ENCODE assay signal across 1 cellular context in genomic region chr12:111753144-111753881, GRCh38.
A peak's percentile ranks its signal among the peaks of the same experiment; 100 is the strongest.
TF ChIP-seq lines count a peak whose summit lies in the region.

No MANE protein-coding gene starts in this region.

TF ChIP-seq in HepG2, 621 proteins besides CTCF, POLR2A, EP300 and RAD21 (continued from another document and continues in another):
- no peak for TF ChIP-seq RERE (CRISPR knock-in tag; IDR thresholded peaks at IDR 0.05; ENCODE audit: low read depth)
- no peak for TF ChIP-seq ZGPAT (CRISPR knock-in tag; IDR thresholded peaks at IDR 0.05)
- TF ChIP-seq RAD51 (IDR thresholded peaks at IDR 0.05; ENCODE audit: borderline replicate concordance) = no peak
- TF ChIP-seq TEAD2 (CRISPR knock-in tag; IDR thresholded peaks at IDR 0.05) = no peak
- no peak for TF ChIP-seq ZNF709 (CRISPR knock-in tag; IDR thresholded peaks at IDR 0.05)
- TF ChIP-seq ZNF614 (CRISPR knock-in tag; IDR thresholded peaks at IDR 0.05; ENCODE audit: borderline replicate concordance) = peak; percentile 35; the same call in 1 of the 2 replicates
- TF ChIP-seq ZBTB7B (CRISPR knock-in tag; IDR thresholded peaks at IDR 0.05) = no peak
- no peak for TF ChIP-seq MLLT10 (CRISPR knock-in tag; IDR thresholded peaks at IDR 0.05)
- no peak for TF ChIP-seq KLF6 (CRISPR knock-in tag; IDR thresholded peaks at IDR 0.05)
- no peak for TF ChIP-seq ZNF891 (CRISPR knock-in tag; IDR thresholded peaks at IDR 0.05)
- no peak for TF ChIP-seq ZNF235 (CRISPR knock-in tag; IDR thresholded peaks at IDR 0.05; ENCODE audit: borderline replicate concordance)
- TF ChIP-seq SP4 (CRISPR knock-in tag; IDR thresholded peaks at IDR 0.05) = no peak
- TF ChIP-seq RARG (CRISPR knock-in tag; IDR thresholded peaks at IDR 0.05; ENCODE audit: low read depth) = no peak
- no peak for TF ChIP-seq PAF1 (CRISPR knock-in tag; IDR thresholded peaks at IDR 0.05)
- TF ChIP-seq ZNF879 (CRISPR knock-in tag; IDR thresholded peaks at IDR 0.05) = no peak
- TF ChIP-seq ZNF326 (CRISPR knock-in tag; IDR thresholded peaks at IDR 0.05; ENCODE audit: borderline replicate concordance) = no peak
- no peak for TF ChIP-seq CHCHD3 (CRISPR knock-in tag; IDR thresholded peaks at IDR 0.05)
- no peak for TF ChIP-seq THAP7 (CRISPR knock-in tag; IDR thresholded peaks at IDR 0.05)
- TF ChIP-seq CSRNP2 (CRISPR knock-in tag; conservative IDR thresholded peaks at IDR 0.05; ENCODE audit: low read depth) = no peak
- no peak for TF ChIP-seq ZBTB37 (CRISPR knock-in tag; IDR thresholded peaks at IDR 0.05)
- TF ChIP-seq SYNCRIP (IDR thresholded peaks at IDR 0.05; ENCODE audit: insufficient read depth, low read depth, low read length) = no peak
- TF ChIP-seq HDAC1 (CRISPR knock-in tag; IDR thresholded peaks at IDR 0.05) = no peak
- TF ChIP-seq ZNF784 (CRISPR knock-in tag; IDR thresholded peaks at IDR 0.05; ENCODE audit: borderline replicate concordance) = no peak
- TF ChIP-seq ZHX2 (IDR thresholded peaks at IDR 0.05; ENCODE audit: low read depth) = no peak
- no peak for TF ChIP-seq ZHX2 (CRISPR knock-in tag; IDR thresholded peaks at IDR 0.05; ENCODE audit: borderline replicate concordance)
- no peak for TF ChIP-seq ZNF710 (CRISPR knock-in tag; IDR thresholded peaks at IDR 0.05; ENCODE audit: borderline replicate concordance)
- no peak for TF ChIP-seq IRF9 (CRISPR knock-in tag; IDR thresholded peaks at IDR 0.05; ENCODE audit: borderline replicate concordance)
- no peak for TF ChIP-seq ZNF44 (CRISPR knock-in tag; IDR thresholded peaks at IDR 0.05)
- no peak for TF ChIP-seq PRMT3 (CRISPR knock-in tag; IDR thresholded peaks at IDR 0.05; ENCODE audit: borderline replicate concordance, low read depth)
- TF ChIP-seq SRF (IDR thresholded peaks at IDR 0.05; ENCODE audit: low read depth, low read length) = no peak
- no peak for TF ChIP-seq ZNF251 (CRISPR knock-in tag; IDR thresholded peaks at IDR 0.05)
- TF ChIP-seq NFYB (CRISPR knock-in tag; IDR thresholded peaks at IDR 0.05) = no peak
- TF ChIP-seq ZNF275 (CRISPR knock-in tag; IDR thresholded peaks at IDR 0.05; ENCODE audit: borderline replicate concordance) = no peak
- TF ChIP-seq HIC2 (CRISPR knock-in tag; IDR thresholded peaks at IDR 0.05; ENCODE audit: low read depth) = no peak
